ENCODE assay signal across 22 cellular contexts in the genomic region with DNA sequence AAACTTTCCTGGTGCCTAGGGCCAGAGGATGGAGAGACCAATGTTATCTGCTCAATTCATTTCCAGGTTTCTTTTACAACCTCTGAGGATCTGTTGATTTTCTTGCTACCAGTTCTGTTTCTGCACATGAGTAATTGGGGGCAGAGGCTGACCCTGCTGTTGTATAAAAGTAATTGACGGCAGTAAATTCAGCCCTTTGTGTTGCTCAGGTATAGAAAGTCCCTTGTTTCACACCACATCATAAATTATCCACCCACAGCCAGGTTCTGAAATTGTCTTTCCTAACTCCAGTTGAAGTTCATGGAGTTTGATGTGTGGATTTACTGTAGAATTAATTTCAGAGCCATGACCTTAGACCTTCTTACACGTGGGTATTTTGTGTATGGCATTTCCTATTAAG.
"Had no signal": no experiment of that assay in that cellular context is flagged by ENCODE, and none has a peak within 500 bp of the region (broad histone marks: within the 10 kb centered on the region; RNA-seq: fewer than 3 reads in every experiment).

No MANE protein-coding gene starts in this region.

- H3K27ac ChIP-seq: breast epithelium, PC-9 had no signal

- H3K4me1 ChIP-seq: breast epithelium had no signal

- H3K27me3 Mint-ChIP-seq: activated B cell treated with CpG ODN at 0.5 μM for 24 hours; activated CD4-positive, alpha-beta T cell treated with anti-CD3 and anti-CD28 coated beads, Interleukin-2, amount 10 ng/mL, durations not matched to agents 24 days and 14 days; activated CD8-positive, alpha-beta memory T cell treated with anti-CD3 and anti-CD28 coated beads, Interleukin-2, amount 10 ng/mL, durations not matched to agents 7 days and 5 days; activated naive CD4-positive, alpha-beta T cell treated with anti-CD3 and anti-CD28 coated beads, Interleukin-2, amount 50 U/mL, for 24 hours; activated T-cell treated with anti-CD3 and anti-CD28 coated beads, Interleukin-2, amount 50 U/mL, for 24 hours had no signal

- DNase-seq: activated B cell treated with CpG ODN at 0.5 μM for 24 hours; activated CD4-positive, alpha-beta T cell treated with anti-CD3 and anti-CD28 coated beads for 1 hour; activated CD4-positive, alpha-beta T cell treated with anti-CD3 and anti-CD28 coated beads, Interleukin-2, amount 10 ng/mL, durations not matched to agents 24 days and 14 days; activated CD4-positive, alpha-beta T cell treated with anti-CD3 and anti-CD28 coated beads, Interleukin-2, amount 50 U/mL, for 48 hours; activated CD8-positive, alpha-beta memory T cell treated with anti-CD3 and anti-CD28 coated beads, Interleukin-2, amount 10 ng/mL, durations not matched to agents 7 days and 5 days; activated effector memory CD4-positive, alpha-beta T cell treated with Interleukin-2 at 50 U/mL for 16 hours; activated naive CD4-positive, alpha-beta T cell; activated T-cell treated with anti-CD3 and anti-CD28 coated beads, Interleukin-2, amount 50 U/mL, for 24 hours; aorta; central memory CD4-positive, alpha-beta T cell; MG63; MV-4-11; NCI-H146; NCI-H187 treated with DMSO at 0.1 percent for 48 hours; NCI-H226; PC-9; SHP77 treated with DMSO at 0.1 percent for 48 hours; T-helper 9 cell had no signal

- H3K9me3 Mint-ChIP-seq: activated T-helper 1 cell treated with anti-CD3 and anti-CD28 coated beads, Interleukin-12 subunit alpha, Interleukin-12 subunit beta, Interleukin-2, Interleukin-4 antibody, amounts not matched to agents 30 ng/mL and 10 ng/mL and 1 ng/mL, durations not matched to agents 14 hours and 24 hours and 36 hours had no signal

- H3K4me3 ChIP-seq: breast epithelium, MG63, PC-9 had no signal

- H3K36me3 ChIP-seq: breast epithelium, MG63 had no signal

- H3K4me3 Mint-ChIP-seq: activated B cell treated with CpG ODN at 0.5 μM for 24 hours; activated CD4-positive, alpha-beta T cell treated with anti-CD3 and anti-CD28 coated beads, Interleukin-2, amount 10 ng/mL, durations not matched to agents 24 days and 14 days; activated CD8-positive, alpha-beta memory T cell treated with anti-CD3 and anti-CD28 coated beads, Interleukin-2, amount 10 ng/mL, durations not matched to agents 7 days and 5 days; activated naive CD4-positive, alpha-beta T cell treated with anti-CD3 and anti-CD28 coated beads, Interleukin-2, amount 50 U/mL, for 24 hours; activated T-cell treated with anti-CD3 and anti-CD28 coated beads, Interleukin-2, amount 50 U/mL, for 24 hours; activated T-helper 1 cell treated with anti-CD3 and anti-CD28 coated beads, Interleukin-12 subunit alpha, Interleukin-12 subunit beta, Interleukin-2, Interleukin-4 antibody, amounts not matched to agents 30 ng/mL and 10 ng/mL and 1 ng/mL, durations not matched to agents 14 hours and 24 hours and 36 hours; T-helper 1 cell treated with Interleukin-12 subunit alpha and Interleukin-12 subunit beta and Interleukin-4 antibody, amounts not matched to agents 30 μg/mL and 1 μg/mL, for 36 hours had no signal

- H3K27me3 ChIP-seq: breast epithelium, MG63 had no signal

- ATAC-seq: activated CD8-positive, alpha-beta memory T cell treated with anti-CD3 and anti-CD28 coated beads, Interleukin-2, amount 10 ng/mL, durations not matched to agents 7 days and 5 days had no signal

- H3K27ac Mint-ChIP-seq: activated B cell treated with CpG ODN at 0.5 μM for 24 hours; activated CD4-positive, alpha-beta T cell treated with anti-CD3 and anti-CD28 coated beads, Interleukin-2, amount 10 ng/mL, durations not matched to agents 24 days and 14 days; activated CD8-positive, alpha-beta memory T cell treated with anti-CD3 and anti-CD28 coated beads, Interleukin-2, amount 10 ng/mL, durations not matched to agents 7 days and 5 days; activated naive CD4-positive, alpha-beta T cell treated with anti-CD3 and anti-CD28 coated beads, Interleukin-2, amount 50 U/mL, for 24 hours; activated T-cell treated with anti-CD3 and anti-CD28 coated beads, Interleukin-2, amount 50 U/mL, for 24 hours; activated T-helper 1 cell treated with anti-CD3 and anti-CD28 coated beads, Interleukin-12 subunit alpha, Interleukin-12 subunit beta, Interleukin-2, Interleukin-4 antibody, amounts not matched to agents 30 ng/mL and 10 ng/mL and 1 ng/mL, durations not matched to agents 14 hours and 24 hours and 36 hours; T-helper 1 cell treated with Interleukin-12 subunit alpha and Interleukin-12 subunit beta and Interleukin-4 antibody, amounts not matched to agents 30 μg/mL and 1 μg/mL, for 36 hours had no signal

- H3K36me3 Mint-ChIP-seq: activated CD8-positive, alpha-beta memory T cell treated with anti-CD3 and anti-CD28 coated beads, Interleukin-2, amount 10 ng/mL, durations not matched to agents 7 days and 5 days; activated naive CD4-positive, alpha-beta T cell treated with anti-CD3 and anti-CD28 coated beads, Interleukin-2, amount 50 U/mL, for 24 hours had no signal

- H3K9me3 ChIP-seq: breast epithelium, MG63 had no signal

- H3K4me1 Mint-ChIP-seq: activated B cell treated with CpG ODN at 0.5 μM for 24 hours; activated CD4-positive, alpha-beta T cell treated with anti-CD3 and anti-CD28 coated beads, Interleukin-2, amount 10 ng/mL, durations not matched to agents 24 days and 14 days; activated CD8-positive, alpha-beta memory T cell treated with anti-CD3 and anti-CD28 coated beads, Interleukin-2, amount 10 ng/mL, durations not matched to agents 7 days and 5 days; activated naive CD4-positive, alpha-beta T cell treated with anti-CD3 and anti-CD28 coated beads, Interleukin-2, amount 50 U/mL, for 24 hours had no signal
